In the genomic region with DNA sequence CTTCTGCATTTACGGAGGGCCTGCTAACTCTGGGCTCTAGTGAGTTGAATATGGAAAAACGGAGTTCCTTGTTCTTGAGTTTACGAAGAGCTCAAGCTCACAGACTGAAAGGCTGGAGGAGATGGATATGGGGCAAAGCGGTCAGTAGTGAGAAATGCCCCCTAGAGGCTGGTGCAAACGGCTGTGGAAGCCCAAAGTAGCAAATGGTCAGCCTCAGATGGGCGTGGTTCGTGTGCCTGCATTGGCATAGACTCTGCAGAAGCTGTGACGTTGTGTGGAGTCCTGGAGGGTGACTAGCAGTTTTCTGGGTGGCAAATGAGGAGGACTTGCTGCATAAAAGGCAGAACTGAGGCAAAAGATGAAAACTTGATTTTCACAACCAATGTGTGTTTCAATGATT, we compare ENCODE assay signal across 17 cellular contexts.
DNase-seq lines count a peak whose midpoint lies in the region; ATAC-seq and TF ChIP-seq lines count a peak whose summit lies in the region.
"Had no signal": no experiment of that assay in that cellular context is flagged by ENCODE, and none has a peak within 500 bp of the region (broad histone marks: within the 10 kb centered on the region; RNA-seq: fewer than 3 reads in every experiment).

No MANE protein-coding gene starts in this region.

- H3K4me3 ChIP-seq in foreskin fibroblast (ENCODE audit: low read depth in 1 of 2, low read length in 2 of 2): no peak overlapping the region
- H3K4me3 ChIP-seq: right lobe of liver had no signal

- H3K27ac ChIP-seq in H9 (ENCODE audit: insufficient read length, low read depth, low read length): no peak overlapping the region
- H3K27ac ChIP-seq: right lobe of liver had no signal

- no peak overlapping the region for H4K8ac ChIP-seq in H9 (replicated peaks; ENCODE audit: insufficient read length, low read depth, low read length)

- H3T11ph ChIP-seq in H9 (ENCODE audit: low read length): no peak overlapping the region

- no peak overlapping the region for H3K18ac ChIP-seq in H9 (ENCODE audit: insufficient read length, low read depth, low read length)

- peaks cover 22% of the 10 kb centered on the region for H3K27me3 Mint-ChIP-seq in H9 (ENCODE audit: low read depth)

- peak; percentile 30 for DNase-seq in A172 (ENCODE audit: low spot score)
- no peak for DNase-seq in H9
- peak; percentile 3 for DNase-seq in RPMI8226
- peak in 1 of 2 donors; percentile 30 for DNase-seq in foreskin fibroblast
- DNase-seq in DMS 273 (lab: John Stamatoyannopoulos, UW; ENCODE audit: unreplicated experiment): no peak
- no peak for DNase-seq in NCI-H146 treated with DMSO at 0.1 percent for 48 hours (lab: John Stamatoyannopoulos, UW; ENCODE audit: unreplicated experiment)
- DNase-seq: DMS 273 treated with DMSO at 0.1 percent for 48 hours; effector CD8-positive, alpha-beta T cell; mammary epithelial cell; NCI-H1930; NCI-H526; right lobe of liver; stimulated activated CD4-positive, alpha-beta T cell treated with anti-CD3 and anti-CD28 coated beads, Interleukin-2, amount 100 ng/mL, for 48 hours had no signal

- no peak overlapping the region for H2BK20ac ChIP-seq in H9 (ENCODE audit: low read depth, low read length, poor library complexity, severe bottlenecking)

- H3K4ac ChIP-seq in H9 (ENCODE audit: low read depth, low read length): no peak overlapping the region

- H3K27me3 ChIP-seq in H9 (ENCODE audit: insufficient read depth, low read length): no peaks in the 10 kb centered on the region
- H3K27me3 ChIP-seq: right lobe of liver had no signal

- H3K9ac ChIP-seq in H9 (ENCODE audit: extremely low read depth, insufficient read length, low read length): no peak overlapping the region

- H3K79me1 ChIP-seq in H9 (ENCODE audit: insufficient read depth, low read depth, low read length, poor library complexity, severe bottlenecking): no peaks in the 10 kb centered on the region

- H3K56ac ChIP-seq in H9 (ENCODE audit: insufficient read length, low read depth, low read length): no peak overlapping the region

- H3K4me2 ChIP-seq in H9 (ENCODE audit: insufficient read depth, insufficient read length, low read length): no peak overlapping the region

- no peak overlapping the region for H4K5ac ChIP-seq in H9 (ENCODE audit: insufficient read length, low read depth, low read length)

- H3K9me3 Mint-ChIP-seq in H9: peaks cover 3 to 5% of the 10 kb centered on the region in 2 experiments; a peak in 3 of 5 replicates

- no peak overlapping the region for H3K27ac Mint-ChIP-seq in H9
- H3K27ac Mint-ChIP-seq: activated naive CD4-positive, alpha-beta T cell treated with anti-CD3 and anti-CD28 coated beads, Interleukin-2, amount 50 U/mL, for 24 hours had no signal

- no peaks in the 10 kb centered on the region for H3K23me2 ChIP-seq in H9 (ENCODE audit: insufficient read length, low read depth, low read length, poor library complexity, severe bottlenecking)

- H3K4me1 Mint-ChIP-seq in H9: no peaks in the 10 kb centered on the region
- H3K4me1 Mint-ChIP-seq: activated naive CD4-positive, alpha-beta T cell treated with anti-CD3 and anti-CD28 coated beads, Interleukin-2, amount 50 U/mL, for 24 hours had no signal

- no peak overlapping the region for H2BK5ac ChIP-seq in H9 (ENCODE audit: insufficient read length, low read length)

- H2BK12ac ChIP-seq in H9 (ENCODE audit: insufficient read length, low read depth, low read length): no peak overlapping the region

- H4K91ac ChIP-seq in H9 (ENCODE audit: insufficient read length, low read depth, low read length): no peak overlapping the region

- no peaks in the 10 kb centered on the region for H4K20me1 ChIP-seq in H9 (ENCODE audit: control insufficient read depth, insufficient read depth, insufficient read length)

- no peak overlapping the region for H3K23ac ChIP-seq in H9 (ENCODE audit: insufficient read length, low read depth, low read length)

- no peak overlapping the region for H3K4me3 Mint-ChIP-seq in H9
- H3K4me3 Mint-ChIP-seq: activated naive CD4-positive, alpha-beta T cell treated with anti-CD3 and anti-CD28 coated beads, Interleukin-2, amount 50 U/mL, for 24 hours; neural crest cell had no signal

- H3K14ac ChIP-seq in H9 (ENCODE audit: insufficient read depth, low read length): no peak overlapping the region

- H3K36me3 Mint-ChIP-seq in H9 (ENCODE audit: insufficient read depth in 1 of 3, low read depth in 3 of 3): no peaks in the 10 kb centered on the region
- H3K36me3 Mint-ChIP-seq: activated naive CD4-positive, alpha-beta T cell treated with anti-CD3 and anti-CD28 coated beads, Interleukin-2, amount 50 U/mL, for 24 hours had no signal

- no peak overlapping the region for H2BK120ac ChIP-seq in H9 (ENCODE audit: low read depth, low read length, poor library complexity, severe bottlenecking)

- H3K4me1 ChIP-seq in H9 (ENCODE audit: insufficient read depth, low read length): no peaks in the 10 kb centered on the region
- H3K4me1 ChIP-seq: right lobe of liver had no signal

- no CpG with 5 or more reads among the region's 8 CpGs for WGBS in H9 (ENCODE audit: extremely low coverage, insufficient read length, low lambda C conversion rate)

- ATAC-seq in HG03159 (IDR thresholded peaks at IDR 0.05; ENCODE audit: unreplicated experiment) (no peak), HG03139 (IDR thresholded peaks at IDR 0.05; ENCODE audit: unreplicated experiment) (no peak)

- no peak overlapping the region for H2AFZ ChIP-seq in H9 (ENCODE audit: low read length)

- no peak overlapping the region for H2AK5ac ChIP-seq in H9 (ENCODE audit: insufficient read length, low read length)

- H3K9me3 ChIP-seq in H9 (ENCODE audit: control insufficient read depth, low read depth, low read length): no peaks in the 10 kb centered on the region
- H3K9me3 ChIP-seq: right lobe of liver had no signal

- TF ChIP-seq CTCF in H9 (conservative IDR thresholded peaks at IDR 0.05) (peak; percentile 62), foreskin fibroblast (IDR thresholded peaks at IDR 0.05; ENCODE audit: low read depth, low read length) (peak; percentile 13)

- no peak overlapping the region for H2BK15ac ChIP-seq in H9 (ENCODE audit: low read depth, low read length)

- H3K79me2 ChIP-seq in H9 (ENCODE audit: insufficient read depth, low read length): no peaks in the 10 kb centered on the region

Comparison
In these comparisons a context has a peak if more than half of its experiments do, and no peak if none do; other contexts are left out.
1. DNase-seq: peak in A172 (single experiment) and RPMI8226 (single experiment); none in H9 (single experiment), DMS 273 (single experiment) and NCI-H146 treated with DMSO at 0.1 percent for 48 hours (single experiment).